13 cellular contexts compared by ENCODE assay signal in genomic region chr7:66110861-66111260, GRCh38. TPM values are rescaled to one million over a fixed set of nuclear protein-coding genes. Genes with fewer than 3 reads are reported as not detected.
DNase-seq lines count a peak whose midpoint lies in the region; ATAC-seq, FAIRE-seq and TF ChIP-seq lines count a peak whose summit lies in the region.
"Had no signal": no experiment of that assay in that cellular context is flagged by ENCODE, and none has a peak within 500 bp of the region (broad histone marks: within the 10 kb centered on the region; RNA-seq: fewer than 3 reads in every experiment).

No MANE protein-coding gene starts in this region.

- H3K4me2 ChIP-seq in skeletal muscle satellite cell (ENCODE audit: low read length), result peak overlapping the region; percentile 58

- H3K36me3 ChIP-seq in skeletal muscle satellite cell (ENCODE audit: insufficient read depth, low read length), result peaks cover 1% of the 10 kb centered on the region
- H3K36me3 ChIP-seq: left lung had no signal

- ATAC-seq in GM21360 (IDR thresholded peaks at IDR 0.05; ENCODE audit: unreplicated experiment), result no peak
- ATAC-seq in GM21515 (IDR thresholded peaks at IDR 0.05; ENCODE audit: unreplicated experiment), result no peak
- ATAC-seq: left lung had no signal

- H3K4me1 ChIP-seq in skeletal muscle satellite cell (ENCODE audit: control insufficient read depth, insufficient read depth, low read length), result peaks cover 35% of the 10 kb centered on the region

- H3K9me3 ChIP-seq in skeletal muscle satellite cell (replicated peaks; ENCODE audit: low read length), result no peaks in the 10 kb centered on the region
- H3K9me3 ChIP-seq: left lung had no signal

- DNase-seq in H54 (ENCODE audit: insufficient read length, low spot score) (peak; percentile 67), RKO (ENCODE audit: low spot score) (peak; percentile 93), epithelial cell of prostate (ENCODE audit: low read depth, low spot score) (peak; percentile 52), NCI-H146 (lab: John Stamatoyannopoulos, UW) (no peak)
- DNase-seq: activated naive CD4-positive, alpha-beta T cell treated with Interleukin-2 at 50 U/mL for 16 hours; KG1; NCI-H748 treated with DMSO at 0.1 percent for 48 hours had no signal

- no peak overlapping the region for H3K4me3 ChIP-seq in skeletal muscle satellite cell (ENCODE audit: low read length)
- H3K4me3 ChIP-seq: left lung had no signal

- H3K27me3 ChIP-seq in skeletal muscle satellite cell (ENCODE audit: control insufficient read depth, insufficient read depth, low read length), result no peaks in the 10 kb centered on the region
- H3K27me3 ChIP-seq: left lung had no signal

- H3K27ac ChIP-seq in epithelial cell of prostate, result peak overlapping the region; percentile 48
- H3K27ac ChIP-seq: left lung, VCaP had no signal

- peak overlapping the region; percentile 42 for H3K9ac ChIP-seq in skeletal muscle satellite cell (ENCODE audit: low read depth, low read length)

- no peak for TF ChIP-seq POLR2A in H54 (IDR thresholded peaks at IDR 0.05; ENCODE audit: low read depth, low read length)

- peak; percentile 83 for FAIRE-seq in H54 (lab: Jason Lieb, UNC)
- FAIRE-seq: endometrium had no signal

RNA-seq across cellular contexts. Expression of gene CRCP, which starts 3.8 kb away (rescaled TPM):
- 21.8 and 37.5 TPM in 2 replicates for total RNA-seq in skeletal muscle satellite cell (2012; rRNA removed)

RNA-seq across cellular contexts. Expression of gene ASL, which starts 35.2 kb away (rescaled TPM):
- 79.7 and 85.9 TPM in 2 replicates for total RNA-seq in skeletal muscle satellite cell (2012; rRNA removed)
